In genomic region chr17:17832040-17832363, GRCh38 we compare ENCODE assay signal across 13 cellular contexts. TPM values are rescaled to one million over a fixed set of nuclear protein-coding genes. Genes with fewer than 3 reads are reported as not detected.
DNase-seq lines count a peak whose midpoint lies in the region; ATAC-seq and TF ChIP-seq lines count a peak whose summit lies in the region.
"Had no signal": no experiment of that assay in that cellular context is flagged by ENCODE, and none has a peak within 500 bp of the region (broad histone marks: within the 10 kb centered on the region; RNA-seq: fewer than 3 reads in every experiment).

No MANE protein-coding gene starts in this region.

- H3K4me1 Mint-ChIP-seq in activated naive CD8-positive, alpha-beta T cell treated with anti-CD3 and anti-CD28 coated beads for 36 hours: peaks cover 59% of the 10 kb centered on the region

- ATAC-seq in Right ventricle myocardium inferior: no peak
- ATAC-seq in right lobe of liver: no peak
- ATAC-seq in GM21786 (IDR thresholded peaks at IDR 0.05; ENCODE audit: unreplicated experiment): no peak
- ATAC-seq: left ventricle myocardium superior had no signal

- H3K27ac ChIP-seq in cardiac muscle cell: peak overlapping the region; percentile 55
- peak overlapping the region in 2 of 3 donors; percentile 39 to 91 for H3K27ac ChIP-seq in right lobe of liver
- peak overlapping the region; percentile 34 for H3K27ac ChIP-seq in suprapubic skin
- H3K27ac ChIP-seq: spleen, thoracic aorta had no signal

- no peaks in the 10 kb centered on the region for H3K36me3 ChIP-seq in cardiac muscle cell
- H3K36me3 ChIP-seq in right lobe of liver: no peaks in the 10 kb centered on the region
- H3K36me3 ChIP-seq in suprapubic skin: no peaks in the 10 kb centered on the region
- H3K36me3 ChIP-seq: thoracic aorta had no signal

- no peak overlapping the region for H3K4me3 ChIP-seq in cardiac muscle cell
- H3K4me3 ChIP-seq in right lobe of liver: no peak overlapping the region
- no peak overlapping the region for H3K4me3 ChIP-seq in suprapubic skin
- H3K4me3 ChIP-seq: spleen, thoracic aorta had no signal

- DNase-seq in cardiac muscle cell (ENCODE audit: low read depth in 1 of 2, low spot score in 1 of 2) (peak in 1 of 2 donors; percentile 51), Right ventricle myocardium inferior (ENCODE audit: missing footprints) (no peak), right lobe of liver (no peak), suprapubic skin (ENCODE audit: low spot score in 2 of 2) (no peak), NCI-H146 treated with DMSO at 0.1 percent for 48 hours (lab: John Stamatoyannopoulos, UW; ENCODE audit: unreplicated experiment) (no peak)
- DNase-seq in activated naive CD8-positive, alpha-beta T cell treated with anti-CD3 and anti-CD28 coated beads for 36 hours: no peak
- DNase-seq in stimulated activated CD4-positive, alpha-beta T cell treated with anti-CD3 and anti-CD28 coated beads, Interleukin-2, amount 100 ng/mL, for 24 hours: no peak
- DNase-seq: hippocampal formation, NCI-H1092, spleen had no signal

- no peaks in the 10 kb centered on the region for H3K27me3 ChIP-seq in cardiac muscle cell
- no peaks in the 10 kb centered on the region for H3K27me3 ChIP-seq in right lobe of liver
- H3K27me3 ChIP-seq in suprapubic skin: no peaks in the 10 kb centered on the region
- H3K27me3 ChIP-seq: spleen had no signal

- H3K9me3 ChIP-seq in cardiac muscle cell (ENCODE audit: low read depth): no peaks in the 10 kb centered on the region
- H3K9me3 ChIP-seq in right lobe of liver: no peaks in the 10 kb centered on the region
- H3K9me3 ChIP-seq in suprapubic skin: no peaks in the 10 kb centered on the region
- H3K9me3 ChIP-seq: spleen, thoracic aorta had no signal

- H3K27me3 Mint-ChIP-seq in activated naive CD8-positive, alpha-beta T cell treated with anti-CD3 and anti-CD28 coated beads for 36 hours: peaks cover 5% of the 10 kb centered on the region

- peak overlapping the region; percentile 33 for H3K4me3 Mint-ChIP-seq in activated naive CD8-positive, alpha-beta T cell treated with anti-CD3 and anti-CD28 coated beads for 36 hours

- TF ChIP-seq CTCF in cardiac muscle cell (IDR thresholded peaks at IDR 0.05; ENCODE audit: low read depth, low read length): no peak
- TF ChIP-seq CTCF in right lobe of liver (IDR thresholded peaks at IDR 0.05): no peak
- TF ChIP-seq CTCF in suprapubic skin (IDR thresholded peaks at IDR 0.05): no peak

- WGBS in right lobe of liver (ENCODE audit: insufficient coverage, low coverage, low lambda C conversion rate, missing lambda C conversion rate): 81% methylated on average over 2 of the region's 2 CpGs
- WGBS in suprapubic skin: 92% methylated on average over 2 of the region's 2 CpGs

- peaks cover 31% of the 10 kb centered on the region for H3K4me1 ChIP-seq in cardiac muscle cell (ENCODE audit: low read depth)
- H3K4me1 ChIP-seq in right lobe of liver: peaks cover 0 to 86% (median 43%) of the 10 kb centered on the region in 4 donors
- peaks cover 67% of the 10 kb centered on the region for H3K4me1 ChIP-seq in suprapubic skin

- peaks cover 40% of the 10 kb centered on the region for H3K36me3 Mint-ChIP-seq in activated naive CD8-positive, alpha-beta T cell treated with anti-CD3 and anti-CD28 coated beads for 36 hours

- H3K27ac Mint-ChIP-seq in activated naive CD8-positive, alpha-beta T cell treated with anti-CD3 and anti-CD28 coated beads for 36 hours: peak overlapping the region; percentile 27

- intact Hi-C loops in Right ventricle myocardium inferior (cut with DNase I): no loop called here
- intact Hi-C loops in right lobe of liver (cut with DNase I): no loop called here

- no peaks in the 10 kb centered on the region for H3K9me3 Mint-ChIP-seq in activated naive CD8-positive, alpha-beta T cell treated with anti-CD3 and anti-CD28 coated beads for 36 hours

- no peak for TF ChIP-seq EP300 in suprapubic skin (IDR thresholded peaks at IDR 0.05)

- TF ChIP-seq POLR2A in right lobe of liver (IDR thresholded peaks at IDR 0.05): no peak
- no peak for TF ChIP-seq POLR2A in suprapubic skin (IDR thresholded peaks at IDR 0.05)

RNA-seq across cellular contexts. Expression of gene SREBF1, which starts 4.8 kb away (rescaled TPM):
- total RNA-seq in cardiac muscle cell (36.4 and 45.9 TPM in 2 replicates), Right ventricle myocardium inferior (18.9 TPM), right lobe of liver (100 to 1,000 TPM in 4 of 6 experiments, 10 to 100 TPM in 2; 63.8 to 246 (median 173) TPM), suprapubic skin (100 to 1,000 TPM in 2 of 4 donors, 10 to 100 TPM in 2; 78.1 to 124 (median 91.7) TPM)
- polyA plus RNA-seq in cardiac muscle cell: 28.5 and 38.9 TPM in 2 replicates
- 100 to 1,000 TPM; 123 to 131 TPM for total RNA-seq in activated naive CD8-positive, alpha-beta T cell treated with anti-CD3 and anti-CD28 coated beads for 36 hours
